In genomic region chr3:127424766-127425504, GRCh38 we compare ENCODE assay signal across 22 cellular contexts.
DNase-seq lines count a peak whose midpoint lies in the region; ATAC-seq, FAIRE-seq and TF ChIP-seq lines count a peak whose summit lies in the region.
"Had no signal": no experiment of that assay in that cellular context is flagged by ENCODE, and none has a peak within 500 bp of the region (broad histone marks: within the 10 kb centered on the region; RNA-seq: fewer than 3 reads in every experiment).

No MANE protein-coding gene starts in this region.

- H2BK15ac ChIP-seq in mesendoderm (replicated peaks; ENCODE audit: low read depth): no peak overlapping the region

- no peak overlapping the region for H2AK5ac ChIP-seq in mesendoderm (ENCODE audit: low read length)

- H4K8ac ChIP-seq in mesendoderm (ENCODE audit: low read depth, low read length): no peak overlapping the region

- no peak overlapping the region for H3K4me3 Mint-ChIP-seq in astrocyte (ENCODE audit: unreplicated experiment)
- H3K4me3 Mint-ChIP-seq: activated B cell treated with CpG ODN at 0.5 μM for 24 hours; activated CD8-positive, alpha-beta T cell treated with anti-CD3 and anti-CD28 coated beads, Interleukin-2, amount 10 ng/mL, durations not matched to agents 7 days and 5 days; activated T-helper 17 cell treated with anti-CD3 and anti-CD28 coated beads, Interleukin-2, amount 50 U/mL, for 72 hours; HFFc6; memory B cell had no signal

- no peak overlapping the region for H3K4ac ChIP-seq in mesendoderm (ENCODE audit: low read depth, low read length)

- H3K4me1 ChIP-seq in astrocyte (ENCODE audit: insufficient read depth, low read length): no peaks in the 10 kb centered on the region
- H3K4me1 ChIP-seq in mesendoderm (ENCODE audit: control insufficient read depth, low read depth, low read length): no peaks in the 10 kb centered on the region
- H3K4me1 ChIP-seq in osteoblast (ENCODE audit: insufficient read depth, low read length): no peaks in the 10 kb centered on the region

- DNase-seq in activated CD8-positive, alpha-beta memory T cell treated with anti-CD3 and anti-CD28 coated beads for 24 hours: peak; percentile 11
- no peak for DNase-seq in activated CD8-positive, alpha-beta memory T cell treated with anti-CD3 and anti-CD28 coated beads, Interleukin-2, amount 50 U/mL, for 4 hours
- no peak for DNase-seq in astrocyte (ENCODE audit: low read depth)
- DNase-seq in mesendoderm: peak; percentile 45
- DNase-seq in stimulated activated CD8-positive, alpha-beta memory T cell treated with anti-CD3 and anti-CD28 coated beads, Interleukin-4, amount 100 ng/mL, for 48 hours: peak; percentile 12
- no peak for DNase-seq in osteoblast (ENCODE audit: insufficient read length, low spot score, missing footprints)
- DNase-seq in mucosa of gallbladder (ENCODE audit: low spot score): no peak
- DNase-seq: activated B cell treated with CpG ODN at 0.5 μM for 24 hours; activated CD8-positive, alpha-beta T cell treated with anti-CD3 and anti-CD28 coated beads, Interleukin-2, amount 10 ng/mL, durations not matched to agents 7 days and 5 days; esophagus squamous epithelium; HFFc6; NCI-H1930; NCI-H446 treated with DMSO at 0.1 percent for 48 hours; occipital lobe; stimulated activated CD4-positive, alpha-beta T cell treated with anti-CD3 and anti-CD28 coated beads, Interleukin-2, amount 100 ng/mL, for 24 hours; T-helper 2 cell had no signal

- H3K27ac ChIP-seq in astrocyte (ENCODE audit: low read depth, low read length) (no peak overlapping the region), mesendoderm (ENCODE audit: low read depth, low read length) (no peak overlapping the region), osteoblast (ENCODE audit: low read depth, low read length) (no peak overlapping the region)
- H3K27ac ChIP-seq: esophagus squamous epithelium, KMS-11 had no signal

- H2BK120ac ChIP-seq in mesendoderm (ENCODE audit: low read depth, low read length): no peak overlapping the region

- H4K5ac ChIP-seq in mesendoderm (ENCODE audit: low read length): no peak overlapping the region

- H4K20me1 ChIP-seq in astrocyte (ENCODE audit: insufficient read depth, low read length): no peaks in the 10 kb centered on the region
- no peaks in the 10 kb centered on the region for H4K20me1 ChIP-seq in osteoblast (ENCODE audit: insufficient read depth, low read length)

- TF ChIP-seq CTCF in astrocyte (IDR thresholded peaks at IDR 0.05; ENCODE audit: insufficient read depth, low read depth, low read length): no peak
- TF ChIP-seq CTCF in osteoblast (IDR thresholded peaks at IDR 0.05; ENCODE audit: extremely low read depth, low read depth, low read length): no peak

- H3K27me3 ChIP-seq in astrocyte (ENCODE audit: insufficient read depth, low read length) (peaks cover 54% of the 10 kb centered on the region), mesendoderm (ENCODE audit: insufficient read depth, low read length, poor library complexity) (no peaks in the 10 kb centered on the region), osteoblast (ENCODE audit: insufficient read depth, low read length) (peaks cover 41% of the 10 kb centered on the region)

- no peaks in the 10 kb centered on the region for H3K36me3 Mint-ChIP-seq in astrocyte (ENCODE audit: low read depth, unreplicated experiment)
- H3K36me3 Mint-ChIP-seq: memory B cell had no signal

- no peak overlapping the region for H3K56ac ChIP-seq in mesendoderm (ENCODE audit: low read length)

- no peak overlapping the region for H3K9ac ChIP-seq in astrocyte (ENCODE audit: low read length)
- no peak overlapping the region for H3K9ac ChIP-seq in mesendoderm (ENCODE audit: low read length)
- H3K9ac ChIP-seq: KMS-11 had no signal

- no peaks in the 10 kb centered on the region for H3K36me3 ChIP-seq in astrocyte (ENCODE audit: insufficient read depth, low read length)
- no peaks in the 10 kb centered on the region for H3K36me3 ChIP-seq in mesendoderm (ENCODE audit: control insufficient read depth, insufficient read depth, low read length)
- no peaks in the 10 kb centered on the region for H3K36me3 ChIP-seq in osteoblast (ENCODE audit: insufficient read depth, low read length)
- H3K36me3 ChIP-seq: esophagus squamous epithelium had no signal

- H3K9me3 ChIP-seq in astrocyte (ENCODE audit: insufficient read depth, low read depth, low read length): no peaks in the 10 kb centered on the region
- no peaks in the 10 kb centered on the region for H3K9me3 ChIP-seq in osteoblast (ENCODE audit: low read depth, low read length)
- H3K9me3 ChIP-seq: esophagus squamous epithelium had no signal

- WGBS in mesendoderm (ENCODE audit: extremely low coverage, insufficient coverage, low lambda C conversion rate): no CpG with 5 or more reads among the region's 8 CpGs

- H3K9me3 Mint-ChIP-seq in astrocyte (ENCODE audit: unreplicated experiment): no peaks in the 10 kb centered on the region
- H3K9me3 Mint-ChIP-seq: activated B cell treated with CpG ODN at 0.5 μM for 24 hours; activated T-helper 17 cell treated with anti-CD3 and anti-CD28 coated beads, Interleukin-2, amount 50 U/mL, for 72 hours; HFFc6; memory B cell had no signal

- peaks cover 29% of the 10 kb centered on the region for H3K27me3 Mint-ChIP-seq in astrocyte (ENCODE audit: low read depth, unreplicated experiment)

- H3K4me1 Mint-ChIP-seq in astrocyte (ENCODE audit: low read depth, unreplicated experiment): peaks cover 16% of the 10 kb centered on the region
- H3K4me1 Mint-ChIP-seq: activated B cell treated with CpG ODN at 0.5 μM for 24 hours; activated T-helper 17 cell treated with anti-CD3 and anti-CD28 coated beads, Interleukin-2, amount 50 U/mL, for 72 hours had no signal

- no peak for FAIRE-seq in astrocyte (lab: Jason Lieb, UNC)
- FAIRE-seq: G401.6 had no signal

- no peak overlapping the region for H3K23ac ChIP-seq in mesendoderm (ENCODE audit: low read length)

- peak overlapping the region; percentile 54 for H3K27ac Mint-ChIP-seq in astrocyte (ENCODE audit: unreplicated experiment)
- H3K27ac Mint-ChIP-seq: activated B cell treated with CpG ODN at 0.5 μM for 24 hours; activated CD8-positive, alpha-beta T cell treated with anti-CD3 and anti-CD28 coated beads, Interleukin-2, amount 10 ng/mL, durations not matched to agents 7 days and 5 days; activated T-helper 17 cell treated with anti-CD3 and anti-CD28 coated beads, Interleukin-2, amount 50 U/mL, for 72 hours; HFFc6; memory B cell had no signal

- H2AFZ ChIP-seq in astrocyte (ENCODE audit: low read depth, low read length): no peak overlapping the region
- H2AFZ ChIP-seq in osteoblast (ENCODE audit: low read length): no peak overlapping the region

- no peaks in the 10 kb centered on the region for H3K79me1 ChIP-seq in mesendoderm (ENCODE audit: low read length)

- ATAC-seq in GM19463 (IDR thresholded peaks at IDR 0.05; ENCODE audit: unreplicated experiment): no peak
- ATAC-seq: activated CD8-positive, alpha-beta T cell treated with anti-CD3 and anti-CD28 coated beads, Interleukin-2, amount 10 ng/mL, durations not matched to agents 7 days and 5 days; activated T-helper 17 cell treated with anti-CD3 and anti-CD28 coated beads, Interleukin-2, amount 50 U/mL, for 72 hours; sciatic nerve had no signal

- no peak overlapping the region for H3K18ac ChIP-seq in mesendoderm (ENCODE audit: low read length)

- no peaks in the 10 kb centered on the region for H3K79me2 ChIP-seq in astrocyte (ENCODE audit: insufficient read depth, low read length)
- no peaks in the 10 kb centered on the region for H3K79me2 ChIP-seq in mesendoderm (ENCODE audit: control insufficient read depth, insufficient read depth, low read length)
- H3K79me2 ChIP-seq in osteoblast (ENCODE audit: insufficient read depth, low read length): no peaks in the 10 kb centered on the region

- H3K4me3 ChIP-seq in astrocyte (ENCODE audit: insufficient read depth, low read depth, low read length) (no peak overlapping the region), mesendoderm (ENCODE audit: low read length) (no peak overlapping the region), osteoblast (ENCODE audit: insufficient read depth, low read length) (no peak overlapping the region)
- H3K4me3 ChIP-seq: esophagus squamous epithelium had no signal

- no peak overlapping the region for H2BK5ac ChIP-seq in mesendoderm (ENCODE audit: low read length)

- H3K4me2 ChIP-seq in astrocyte (ENCODE audit: low read length) (no peak overlapping the region), mesendoderm (ENCODE audit: low read length) (no peak overlapping the region), osteoblast (ENCODE audit: insufficient read depth, low read length) (no peak overlapping the region)
- H3K4me2 ChIP-seq: KMS-11 had no signal

Comparison
In these comparisons a context has a peak if more than half of its experiments do, and no peak if none do; other contexts are left out.
1. DNase-seq: peak in activated CD8-positive, alpha-beta memory T cell treated with anti-CD3 and anti-CD28 coated beads for 24 hours (single experiment), mesendoderm (single experiment) and stimulated activated CD8-positive, alpha-beta memory T cell treated with anti-CD3 and anti-CD28 coated beads, Interleukin-4, amount 100 ng/mL, for 48 hours (single experiment); none in activated CD8-positive, alpha-beta memory T cell treated with anti-CD3 and anti-CD28 coated beads, Interleukin-2, amount 50 U/mL, for 4 hours (single experiment), astrocyte (single experiment), osteoblast (single experiment) and mucosa of gallbladder (single experiment).